18 cellular contexts compared by ENCODE assay signal in genomic region chr13:22765566-22765965, GRCh38.
A peak's percentile ranks its signal among the peaks of the same experiment; 100 is the strongest.
DNase-seq lines count a peak whose midpoint lies in the region; ATAC-seq and TF ChIP-seq lines count a peak whose summit lies in the region.
"Had no signal": no experiment of that assay in that cellular context is flagged by ENCODE, and none has a peak within 500 bp of the region (broad histone marks: within the 10 kb centered on the region; RNA-seq: fewer than 3 reads in every experiment).

No MANE protein-coding gene starts in this region.

- no peak for TF ChIP-seq POLR2A in gastrocnemius medialis (IDR thresholded peaks at IDR 0.05)

- H3K4me3 ChIP-seq in aorta (ENCODE audit: low read length in 2 of 2) (no peak overlapping the region), gastrocnemius medialis (no peak overlapping the region)
- H3K4me3 ChIP-seq: GM23248 had no signal

- TF ChIP-seq CTCF in mesothelial cell of epicardium (IDR thresholded peaks at IDR 0.05; ENCODE audit: unreplicated experiment) (no peak), gastrocnemius medialis (IDR thresholded peaks at IDR 0.05 in 4 of 5, conservative IDR thresholded peaks at IDR 0.05 in 1 of 5) (no peak)

- H3K27ac Mint-ChIP-seq in mesothelial cell of epicardium, result peak overlapping the region; percentile 68
- H3K27ac Mint-ChIP-seq in activated T-helper 17 cell treated with anti-CD3 and anti-CD28 coated beads, Interleukin-2, amount 50 U/mL, for 72 hours, result no peak overlapping the region
- H3K27ac Mint-ChIP-seq: CD4-positive, alpha-beta memory T cell had no signal

- in situ Hi-C loops in gastrocnemius medialis (cut with MboI; ENCODE audit: low sequenced_read_pairs in 4 of 4), result loop anchor here in 2 of 4 donors (25.0 kb wide), 1 partner anchor 1128 kb away; no protein-coding TSS in a partner anchor

- H3K4me1 Mint-ChIP-seq in mesothelial cell of epicardium, result peaks cover 26% of the 10 kb centered on the region
- H3K4me1 Mint-ChIP-seq in activated T-helper 17 cell treated with anti-CD3 and anti-CD28 coated beads, Interleukin-2, amount 50 U/mL, for 72 hours, result no peaks in the 10 kb centered on the region
- H3K4me1 Mint-ChIP-seq: CD4-positive, alpha-beta memory T cell had no signal

- no peaks in the 10 kb centered on the region for H3K27me3 ChIP-seq in aorta (ENCODE audit: control insufficient read depth in 1 of 2, insufficient read depth in 2 of 2, low read length in 1 of 2)
- no peaks in the 10 kb centered on the region for H3K27me3 ChIP-seq in gastrocnemius medialis

- no peaks in the 10 kb centered on the region for H3K27me3 Mint-ChIP-seq in mesothelial cell of epicardium (ENCODE audit: low read depth)
- H3K27me3 Mint-ChIP-seq in activated T-helper 17 cell treated with anti-CD3 and anti-CD28 coated beads, Interleukin-2, amount 50 U/mL, for 72 hours, result no peaks in the 10 kb centered on the region

- ATAC-seq in left ventricle myocardium superior (peak; percentile 45), aorta (ENCODE audit: low FRiP score) (peak; percentile 46), gastrocnemius medialis (no peak)
- no peak for ATAC-seq in activated T-helper 17 cell treated with anti-CD3 and anti-CD28 coated beads, Interleukin-2, amount 50 U/mL, for 72 hours (replicated peaks)
- ATAC-seq: HCT116 had no signal

- H3K36me3 ChIP-seq in aorta (ENCODE audit: control insufficient read depth in 1 of 2, insufficient read depth in 2 of 2, low read length in 1 of 2) (no peaks in the 10 kb centered on the region), gastrocnemius medialis (no peaks in the 10 kb centered on the region)

- DNase-seq in left ventricle myocardium superior (no peak), cardiac septum (ENCODE audit: low spot score) (no peak), OCI-M1 (lab: John Stamatoyannopoulos, UW) (peak; percentile 23), mesothelial cell of epicardium (ENCODE audit: low spot score in 2 of 2, unreplicated experiment in 2 of 2) (no peak), aorta (no peak), NCI-H2171 (lab: John Stamatoyannopoulos, UW) (no peak), gastrocnemius medialis (no peak)
- DNase-seq: C1 segment of cervical spinal cord; Calu3; CD4-positive, alpha-beta memory T cell; COR-L47; DMS53; DMS79 treated with DMSO at 0.1 percent for 48 hours; GF-D8; GM23248; H7 had no signal

- intact Hi-C loops in left ventricle myocardium superior (cut with micrococcal nuclease) (no loop called here), cardiac septum (cut with DNase I) (no loop called here), aorta (cut with DNase I) (no loop called here), gastrocnemius medialis (cut with DNase I; ENCODE audit: low total_unique reads) (no loop called here)

- no peaks in the 10 kb centered on the region for H3K9me3 ChIP-seq in aorta (ENCODE audit: control insufficient read depth, low read length)
- no peaks in the 10 kb centered on the region for H3K9me3 ChIP-seq in gastrocnemius medialis

- no peaks in the 10 kb centered on the region for H3K4me1 ChIP-seq in aorta (ENCODE audit: control insufficient read depth in 1 of 2, insufficient read depth in 2 of 2, low read length in 2 of 2)
- H3K4me1 ChIP-seq in gastrocnemius medialis, result no peaks in the 10 kb centered on the region

- no peak overlapping the region for H3K27ac ChIP-seq in aorta (ENCODE audit: low read depth in 1 of 2, low read length in 2 of 2)
- H3K27ac ChIP-seq in gastrocnemius medialis, result no peak overlapping the region
- H3K27ac ChIP-seq: GM23248 had no signal

- WGBS in aorta, 2 donors, result 84 to 85% methylated on average over 2 of the region's 2 CpGs

- H3K9me3 Mint-ChIP-seq in mesothelial cell of epicardium, result peaks cover 15% of the 10 kb centered on the region
- H3K9me3 Mint-ChIP-seq in activated T-helper 17 cell treated with anti-CD3 and anti-CD28 coated beads, Interleukin-2, amount 50 U/mL, for 72 hours, result no peaks in the 10 kb centered on the region

- H3K4me3 Mint-ChIP-seq in mesothelial cell of epicardium, result no peak overlapping the region
- no peak overlapping the region for H3K4me3 Mint-ChIP-seq in activated T-helper 17 cell treated with anti-CD3 and anti-CD28 coated beads, Interleukin-2, amount 50 U/mL, for 72 hours
- H3K4me3 Mint-ChIP-seq: CD4-positive, alpha-beta memory T cell had no signal

- H3K36me3 Mint-ChIP-seq in mesothelial cell of epicardium, result peaks cover under 1% of the 10 kb centered on the region
- no peaks in the 10 kb centered on the region for H3K36me3 Mint-ChIP-seq in activated T-helper 17 cell treated with anti-CD3 and anti-CD28 coated beads, Interleukin-2, amount 50 U/mL, for 72 hours (ENCODE audit: low read depth)
- H3K36me3 Mint-ChIP-seq: CD4-positive, alpha-beta memory T cell had no signal

Comparison
In these comparisons a context has a peak if more than half of its experiments do, and no peak if none do; other contexts are left out.
1. ATAC-seq: peak in left ventricle myocardium superior (single experiment) and aorta (single experiment); none in gastrocnemius medialis (0 of 2) and activated T-helper 17 cell treated with anti-CD3 and anti-CD28 coated beads, Interleukin-2, amount 50 U/mL, for 72 hours (single experiment).